ENCODE assay signal across 8 cellular contexts in the genomic region with DNA sequence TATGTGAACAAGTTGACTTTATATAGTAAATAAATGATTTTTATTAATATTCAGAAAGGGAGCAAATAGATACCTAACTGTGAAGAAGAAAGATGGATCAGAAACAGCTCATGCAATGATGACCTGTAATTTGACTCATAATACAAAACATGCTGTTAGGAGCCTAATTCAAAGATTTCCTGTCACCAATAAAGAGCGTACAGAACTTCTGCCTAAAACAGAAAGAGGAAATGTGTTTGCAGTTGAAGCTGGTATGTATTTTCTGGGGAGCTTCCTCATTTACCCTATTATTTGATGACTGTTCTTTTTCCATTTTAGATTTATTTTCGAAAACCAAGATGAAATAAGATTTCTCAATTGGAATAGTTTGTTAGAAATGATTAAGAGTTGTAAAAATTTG. TPM values are rescaled to one million over a fixed set of nuclear protein-coding genes. Genes with fewer than 3 reads are reported as not detected.
DNase-seq lines count a peak whose midpoint lies in the region; ATAC-seq, FAIRE-seq and TF ChIP-seq lines count a peak whose summit lies in the region.

No MANE protein-coding gene starts in this region.

- H3K4me2 ChIP-seq in HepG2 (ENCODE audit: low read depth, low read length) (no peak overlapping the region), SU-DHL-6 (ENCODE audit: low read depth, low read length, poor library complexity, severe bottlenecking) (peak overlapping the region; percentile 67)

- TF ChIP-seq POLR2A in right lobe of liver (IDR thresholded peaks at IDR 0.05): no peak
- no peak for TF ChIP-seq POLR2A in HepG2 (IDR thresholded peaks at IDR 0.05; ENCODE audit: insufficient read depth in 1 of 2, low read depth in 2 of 2, low read length in 2 of 2)

- no peak for TF ChIP-seq RAD21 in HepG2 (CRISPR knock-in tag; IDR thresholded peaks at IDR 0.05)

- H3K27me3 ChIP-seq in right lobe of liver (no peaks in the 10 kb centered on the region), HepG2 (ENCODE audit: control insufficient read depth in 1 of 2, insufficient read depth in 2 of 2, low read length in 2 of 2) (no peaks in the 10 kb centered on the region), SU-DHL-6 (ENCODE audit: low read length) (no peaks in the 10 kb centered on the region), upper lobe of right lung (no peaks in the 10 kb centered on the region)

- WGBS in right lobe of liver (ENCODE audit: insufficient coverage, low coverage, low lambda C conversion rate, missing lambda C conversion rate): 49% methylated on average over 2 of the region's 2 CpGs
- whole genome bisulfite sequencing in HepG2 (ENCODE audit: low lambda C conversion rate): 96% methylated on average over 2 of the region's 2 CpGs

- TF ChIP-seq CTCF in right lobe of liver (IDR thresholded peaks at IDR 0.05) (no peak), HepG2 (CRISPR knock-in tag; IDR thresholded peaks at IDR 0.05) (no peak), SU-DHL-6 (IDR thresholded peaks at IDR 0.05; ENCODE audit: insufficient read depth, low read length, poor library complexity, severe bottlenecking) (no peak), upper lobe of right lung (IDR thresholded peaks at IDR 0.05) (no peak), RWPE1 (conservative IDR thresholded peaks at IDR 0.05; ENCODE audit: low read depth) (no peak)

- H4K20me1 ChIP-seq in HepG2 (ENCODE audit: insufficient read depth, low read length) (no peaks in the 10 kb centered on the region), SU-DHL-6 (ENCODE audit: low read depth, low read length) (no peaks in the 10 kb centered on the region)

- in situ Hi-C loops in HepG2 (cut with HindIII; ENCODE audit: extremely low pct_ligation_motif_present, low pct_unique_long_range_greater_than_20kb): loop anchor here (25.0 kb wide), 1 partner anchor 488 kb away; no protein-coding TSS in a partner anchor

- ATAC-seq in right lobe of liver: peak in 3 of 4 donors; percentile 40 to 60 (median 56)
- no peak for ATAC-seq in HepG2
- ATAC-seq in HG03039 (IDR thresholded peaks at IDR 0.05; ENCODE audit: unreplicated experiment): peak; percentile 40
- peak; percentile 66 for ATAC-seq in upper lobe of right lung

- DNase-seq in right lobe of liver (no peak), HepG2 (ENCODE audit: low spot score) (no peak), upper lobe of right lung (no peak), RWPE1 (ENCODE audit: low spot score) (no peak), globus pallidus (ENCODE audit: low spot score) (no peak)
- no peak for DNase-seq in effector CD8-positive, alpha-beta T cell (lab: John Stamatoyannopoulos, UW)

- H3K36me3 ChIP-seq in right lobe of liver (no peaks in the 10 kb centered on the region), HepG2 (replicated peaks in 1 of 2; ENCODE audit: control insufficient read depth in 1 of 2, insufficient read depth in 2 of 2, low read length in 2 of 2) (no peaks in the 10 kb centered on the region; a peak in 1 of 5 replicates), SU-DHL-6 (ENCODE audit: low read length) (peaks cover 46% of the 10 kb centered on the region), upper lobe of right lung (no peaks in the 10 kb centered on the region)

- no peak for TF ChIP-seq EP300 in HepG2 (IDR thresholded peaks at IDR 0.05; ENCODE audit: low read depth in 2 of 2, low read length in 2 of 2)
- no peak for TF ChIP-seq EP300 in HepG2 (CRISPR knock-in tag; IDR thresholded peaks at IDR 0.05; ENCODE audit: borderline replicate concordance)

- no TSS peak for BruUV-seq in HepG2 (replicated peaks; lab: Mats Ljungman, UMichigan)

- H2AFZ ChIP-seq in HepG2 (ENCODE audit: low read length) (no peak overlapping the region), SU-DHL-6 (ENCODE audit: low read depth, low read length, severe bottlenecking) (no peak overlapping the region)

- H3K9me3 ChIP-seq in right lobe of liver (no peaks in the 10 kb centered on the region), HepG2 (ENCODE audit: low read length) (no peaks in the 10 kb centered on the region), SU-DHL-6 (ENCODE audit: insufficient read depth, low read length) (no peaks in the 10 kb centered on the region), upper lobe of right lung (no peaks in the 10 kb centered on the region)

- POLR2A ChIA-PET in HepG2 (lab: Yijun Ruan, JAX) (interaction anchor here (1.4 kb wide), 1 partner anchor 11 kb away, joined by 4 read pairs; a partner anchor contains a TSS), RWPE1 (lab: Yijun Ruan, JAX; ENCODE audit: low non-redundant PET) (no interaction called here)

- no peaks in the 10 kb centered on the region for H3K9me2 ChIP-seq in SU-DHL-6 (replicated peaks; ENCODE audit: insufficient read depth, low read length)

- H3K4me1 ChIP-seq in right lobe of liver (peaks cover 0 to 5% (median 0%) of the 10 kb centered on the region in 4 donors), HepG2 (ENCODE audit: insufficient read depth, low read length) (peaks cover 14% of the 10 kb centered on the region), upper lobe of right lung (peaks cover 5% of the 10 kb centered on the region)

- CTCF ChIA-PET in HepG2 (lab: Yijun Ruan, JAX; ENCODE audit: low intra/inter-chr PET ratio, low total read pairs): no interaction called here
- CTCF ChIA-PET in RWPE1 (lab: Yijun Ruan, JAX): interaction anchor here (0.7 to 1.4 kb wide), 2 partner anchors 9 to 14 kb away, joined by 3 read pairs; no protein-coding TSS in a partner anchor

- H3K9ac ChIP-seq in HepG2 (ENCODE audit: insufficient read depth, low read depth, low read length) (no peak overlapping the region), SU-DHL-6 (ENCODE audit: low read length) (0 out of 2 replicates have a peak overlapping the region, but pooled peaks have one; percentile 12)

- H3K79me2 ChIP-seq in HepG2 (ENCODE audit: insufficient read depth, low read length) (peaks cover 9% of the 10 kb centered on the region), SU-DHL-6 (ENCODE audit: insufficient read depth, low read length) (peaks cover 63% of the 10 kb centered on the region)

- FAIRE-seq in HepG2 (lab: Jason Lieb, UNC): no peak

- intact Hi-C loops in right lobe of liver (cut with DNase I): no loop called here
- intact Hi-C loops in HepG2 (cut with micrococcal nuclease; ENCODE audit: unreplicated experiment): no loop called here
- intact Hi-C loops in upper lobe of right lung (cut with DNase I): no loop called here

- H3K27ac ChIP-seq in right lobe of liver: no peak overlapping the region
- no peak overlapping the region for H3K27ac ChIP-seq in HepG2 (ENCODE audit: extremely low read length, insufficient read depth, low read length)
- H3K27ac ChIP-seq in SU-DHL-6 (ENCODE audit: low read depth, low read length): peak overlapping the region; percentile 68
- no peak overlapping the region for H3K27ac ChIP-seq in upper lobe of right lung
- H3K27ac ChIP-seq in RWPE1: no peak overlapping the region

- H3F3A ChIP-seq in SU-DHL-6 (ENCODE audit: insufficient read depth): 0 out of 2 replicates have a peak, but pooled peaks cover 15% of the 10 kb centered on the region

- H3K4me3 ChIP-seq in right lobe of liver (no peak overlapping the region), HepG2 (replicated peaks in 1 of 3; ENCODE audit: insufficient read depth in 1 of 3, low read depth in 2 of 3, low read length in 3 of 3) (no peak overlapping the region), SU-DHL-6 (ENCODE audit: insufficient read depth, low read length, poor library complexity, severe bottlenecking) (peak overlapping the region; percentile 8), upper lobe of right lung (no peak overlapping the region)

RNA-seq across cellular contexts. Expression of a gene that starts 11.4 kb away (rescaled TPM):
- total RNA-seq in right lobe of liver: 10 to 100 TPM; 12.2 to 18.3 (median 15.7) TPM
- total RNA-seq in HepG2 (2016; rRNA removed; fragmentation: Illumina TruSeq; extraction: Trizol): 17.8 and 21.2 TPM in 2 replicates
- 2.7 and 3.2 TPM in 2 replicates for total RNA-seq in HepG2 (2016; cell fraction: cytosol; rRNA removed; fragmentation: Illumina TruSeq; extraction: Trizol; ENCODE audit: low read depth)
- total RNA-seq in HepG2 (2016; cell fraction: insoluble cytoplasmic fraction; rRNA removed; fragmentation: Illumina TruSeq; extraction: Trizol): 18.5 and 22.8 TPM in 2 replicates
- 3.9 and 4.7 TPM in 2 replicates for total RNA-seq in HepG2 (2016; cell fraction: membrane; rRNA removed; fragmentation: Illumina TruSeq; extraction: Trizol)
- 45.3 and 47.8 TPM in 2 replicates for total RNA-seq in HepG2 (2016; cell fraction: nucleus; rRNA removed; fragmentation: Illumina TruSeq; extraction: Trizol)
- polyA plus RNA-seq in HepG2 (2011; rRNA removed): 5.5 and 6.7 TPM in 2 replicates
- 1.3 and 2.3 TPM in 2 replicates for polyA plus RNA-seq in HepG2 (2011; cell fraction: cytosol; rRNA removed)
- polyA plus RNA-seq in HepG2 (2011; cell fraction: nucleus; rRNA removed): 11.3 and 14.5 TPM in 2 replicates
- polyA plus RNA-seq in HepG2 (2012): 9.3 and 11.1 TPM in 2 replicates
- 0.25 and 0.35 TPM in 2 replicates for polyA plus RNA-seq in HepG2 (2016; cell fraction: cytosol; fragmentation: Illumina TruSeq; extraction: Trizol; ENCODE audit: low read depth)
- polyA plus RNA-seq in HepG2 (2016; cell fraction: insoluble cytoplasmic fraction; fragmentation: Illumina TruSeq; extraction: Trizol; ENCODE audit: low read depth): 12.4 and 13.5 TPM in 2 replicates
- 0.92 and 1.1 TPM in 2 replicates for polyA plus RNA-seq in HepG2 (2016; cell fraction: membrane; fragmentation: Illumina TruSeq; extraction: Trizol; ENCODE audit: low read depth)
- 30.6 and 33.0 TPM in 2 replicates for polyA plus RNA-seq in HepG2 (2016; cell fraction: nucleus; fragmentation: Illumina TruSeq; extraction: Trizol; ENCODE audit: insufficient read depth, low read depth)
- 9.6 TPM in 2 replicates for polyA minus RNA-seq in HepG2 (2011; rRNA and poly(A)+ RNA removed; ENCODE audit: low replicate concordance)
- polyA minus RNA-seq in HepG2 (2011; cell fraction: cytosol; rRNA and poly(A)+ RNA removed): 6.0 and 8.4 TPM in 2 replicates
- 73.4 and 73.5 TPM in 2 replicates for polyA minus RNA-seq in HepG2 (2011; cell fraction: nucleus; rRNA and poly(A)+ RNA removed)
- 21.7 TPM for total RNA-seq in upper lobe of right lung

RNA-seq across cellular contexts. Expression of a gene that starts 36.7 kb away (rescaled TPM):
- 10 to 100 TPM; 23.1 to 35.2 (median 26.1) TPM for total RNA-seq in right lobe of liver
- 2.4 and 3.0 TPM in 2 replicates for total RNA-seq in HepG2 (2016; rRNA removed; fragmentation: Illumina TruSeq; extraction: Trizol)
- total RNA-seq in HepG2 (2016; cell fraction: cytosol; rRNA removed; fragmentation: Illumina TruSeq; extraction: Trizol; ENCODE audit: low read depth): 0.20 and 0.35 TPM in 2 replicates
- total RNA-seq in HepG2 (2016; cell fraction: insoluble cytoplasmic fraction; rRNA removed; fragmentation: Illumina TruSeq; extraction: Trizol): 2.1 and 2.7 TPM in 2 replicates
- 0.68 and 0.83 TPM in 2 replicates for total RNA-seq in HepG2 (2016; cell fraction: membrane; rRNA removed; fragmentation: Illumina TruSeq; extraction: Trizol)
- 1.9 and 2.5 TPM in 2 replicates for total RNA-seq in HepG2 (2016; cell fraction: nucleus; rRNA removed; fragmentation: Illumina TruSeq; extraction: Trizol)
- 0.55 and 1.0 TPM in 2 replicates for polyA plus RNA-seq in HepG2 (2011; rRNA removed)
- polyA plus RNA-seq in HepG2 (2011; cell fraction: cytosol; rRNA removed): 0.87 and 1.3 TPM in 2 replicates
- polyA plus RNA-seq in HepG2 (2011; cell fraction: nucleus; rRNA removed): 1.3 and 1.7 TPM in 2 replicates
- 0.24 and 0.55 TPM in 2 replicates for polyA plus RNA-seq in HepG2 (2012)
- 0.10 and 0.11 TPM in 2 replicates for polyA plus RNA-seq in HepG2 (2016; cell fraction: cytosol; fragmentation: Illumina TruSeq; extraction: Trizol; ENCODE audit: low read depth)
- 0.88 and 1.2 TPM in 2 replicates for polyA plus RNA-seq in HepG2 (2016; cell fraction: insoluble cytoplasmic fraction; fragmentation: Illumina TruSeq; extraction: Trizol; ENCODE audit: low read depth)
- polyA plus RNA-seq in HepG2 (2016; cell fraction: membrane; fragmentation: Illumina TruSeq; extraction: Trizol; ENCODE audit: low read depth): 0.15 and 0.33 TPM in 2 replicates
- 0.71 and 0.79 TPM in 2 replicates for polyA plus RNA-seq in HepG2 (2016; cell fraction: nucleus; fragmentation: Illumina TruSeq; extraction: Trizol; ENCODE audit: insufficient read depth, low read depth)
- polyA minus RNA-seq in HepG2 (2011; rRNA and poly(A)+ RNA removed; ENCODE audit: low replicate concordance): 1.4 and 2.2 TPM in 2 replicates
- polyA minus RNA-seq in HepG2 (2011; cell fraction: cytosol; rRNA and poly(A)+ RNA removed): 1.1 and 1.8 TPM in 2 replicates
- 3.9 and 4.4 TPM in 2 replicates for polyA minus RNA-seq in HepG2 (2011; cell fraction: nucleus; rRNA and poly(A)+ RNA removed)
- total RNA-seq in upper lobe of right lung: 18.6 TPM
